In the genomic region with DNA sequence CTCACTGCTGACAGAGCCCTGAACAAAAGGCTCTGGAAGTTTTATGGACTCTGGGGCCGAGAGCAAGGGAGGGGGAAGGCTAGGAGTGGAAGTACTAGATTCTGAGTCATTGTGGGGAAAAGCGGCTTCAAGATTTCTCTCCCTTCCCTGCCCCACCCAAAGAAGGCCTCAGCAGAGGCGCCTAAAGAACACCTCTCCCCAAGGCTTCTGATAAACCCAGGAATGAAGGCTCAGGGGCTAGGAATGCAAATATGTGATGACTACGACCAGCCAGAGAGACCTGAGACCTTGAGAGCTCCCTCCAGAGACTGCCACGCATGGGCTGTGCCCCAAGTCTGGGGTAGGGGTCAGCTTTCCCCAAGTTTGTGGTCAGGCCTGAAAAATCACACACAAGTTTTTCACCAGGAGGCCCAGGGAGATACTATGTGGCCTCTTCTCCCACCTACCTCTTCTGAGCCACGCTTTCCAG, we compare ENCODE assay signal across 10 cellular contexts.
DNase-seq lines count a peak whose midpoint lies in the region; ATAC-seq and TF ChIP-seq lines count a peak whose summit lies in the region.
"Had no signal": no experiment of that assay in that cellular context is flagged by ENCODE, and none has a peak within 500 bp of the region (broad histone marks: within the 10 kb centered on the region; RNA-seq: fewer than 3 reads in every experiment).

No MANE protein-coding gene starts in this region.

- H3K4me2 ChIP-seq in fibroblast of lung (ENCODE audit: extremely low read depth, insufficient read depth, low read length) = peak overlapping the region; percentile 60
- peak overlapping the region; percentile 70 for H3K4me2 ChIP-seq in smooth muscle cell

- H3K4me3 Mint-ChIP-seq in effector memory CD8-positive, alpha-beta T cell = no peak overlapping the region

- H3K36me3 ChIP-seq in SJCRH30 (no peaks in the 10 kb centered on the region), fibroblast of lung (ENCODE audit: control insufficient read depth, insufficient read depth, low read length) (no peaks in the 10 kb centered on the region), smooth muscle cell (ENCODE audit: low read depth) (no peaks in the 10 kb centered on the region)
- H3K36me3 ChIP-seq: prostate gland had no signal

- H2AFZ ChIP-seq in fibroblast of lung (ENCODE audit: low read length) = no peak overlapping the region
- H2AFZ ChIP-seq in smooth muscle cell (ENCODE audit: low read depth) = no peak overlapping the region

- H3K9me3 ChIP-seq in SJCRH30 (replicated peaks) (no peaks in the 10 kb centered on the region), fibroblast of lung (ENCODE audit: control insufficient read depth, insufficient read depth, low read depth, low read length) (no peaks in the 10 kb centered on the region), smooth muscle cell (replicated peaks; ENCODE audit: low read depth) (no peaks in the 10 kb centered on the region)
- H3K9me3 ChIP-seq: prostate gland had no signal

- H3K27me3 ChIP-seq in SJCRH30 (no peaks in the 10 kb centered on the region), fibroblast of lung (ENCODE audit: control insufficient read depth, insufficient read depth, low read length) (no peaks in the 10 kb centered on the region), smooth muscle cell (ENCODE audit: low read depth) (no peaks in the 10 kb centered on the region)

- H3K27ac ChIP-seq in SJCRH30 (peak overlapping the region; percentile 27; the same call in 1 of the 2 replicates), fibroblast of lung (ENCODE audit: insufficient read depth, low read length) (peak overlapping the region; percentile 98), smooth muscle cell (ENCODE audit: low read depth) (peak overlapping the region; percentile 99)
- H3K27ac ChIP-seq: prostate gland had no signal

- peaks cover 18 to 26% of the 10 kb centered on the region in 2 donors for H3K4me1 Mint-ChIP-seq in effector memory CD8-positive, alpha-beta T cell (ENCODE audit: low read depth in 2 of 2)

- WGBS in smooth muscle cell (ENCODE audit: low lambda C conversion rate) = 6% methylated on average over 6 of the region's 6 CpGs

- H3K4me1 ChIP-seq in SJCRH30 (peaks cover 59% of the 10 kb centered on the region), fibroblast of lung (ENCODE audit: control insufficient read depth, extremely low read depth, insufficient read depth, low read length) (peaks cover 68% of the 10 kb centered on the region), smooth muscle cell (ENCODE audit: low read depth) (peaks cover 63% of the 10 kb centered on the region)

- DNase-seq in H4 (ENCODE audit: low spot score) = peak; percentile 86
- DNase-seq in SJCRH30 = peak; percentile 33 to 34
- DNase-seq in fibroblast of lung (ENCODE audit: low read depth in 2 of 2) = peak; percentile 91 to 99
- no peak for DNase-seq in smooth muscle cell (lab: John Stamatoyannopoulos, UW; ENCODE audit: unreplicated experiment)
- no peak for DNase-seq in stimulated activated CD4-positive, alpha-beta T cell treated with anti-CD3 and anti-CD28 coated beads, Interleukin-2, amount 100 ng/mL, for 24 hours
- DNase-seq in effector memory CD8-positive, alpha-beta T cell = no peak
- DNase-seq: NCI-H524 treated with DMSO at 0.1 percent for 48 hours, substantia nigra had no signal

- TF ChIP-seq CTCF in fibroblast of lung (conservative IDR thresholded peaks at IDR 0.05 in 1 of 2, IDR thresholded peaks at IDR 0.05 in 1 of 2; ENCODE audit: low read depth in 1 of 2, low read length in 2 of 2) (no peak), smooth muscle cell (IDR thresholded peaks at IDR 0.05; ENCODE audit: borderline replicate concordance, insufficient read depth, poor library complexity, severe bottlenecking) (no peak)

- H3K79me2 ChIP-seq in fibroblast of lung (ENCODE audit: control insufficient read depth, insufficient read depth, low read length) = peaks cover 4% of the 10 kb centered on the region
- H3K79me2 ChIP-seq in smooth muscle cell (ENCODE audit: low read depth) = no peaks in the 10 kb centered on the region

- H3K9me3 Mint-ChIP-seq in effector memory CD8-positive, alpha-beta T cell = no peaks in the 10 kb centered on the region

- no peak overlapping the region for H3K27ac Mint-ChIP-seq in effector memory CD8-positive, alpha-beta T cell

- H3K9ac ChIP-seq in fibroblast of lung (ENCODE audit: insufficient read depth, low read length) (peak overlapping the region; percentile 51), smooth muscle cell (ENCODE audit: low read depth) (peak overlapping the region; percentile 80)

- peaks cover 25% of the 10 kb centered on the region for H3K36me3 Mint-ChIP-seq in effector memory CD8-positive, alpha-beta T cell (ENCODE audit: insufficient read depth)

- no peak overlapping the region for H3K4me3 ChIP-seq in SJCRH30
- no peak overlapping the region for H3K4me3 ChIP-seq in fibroblast of lung (replicated peaks in 1 of 4; ENCODE audit: control extremely low read depth in 1 of 4, insufficient read depth in 1 of 4, low read depth in 3 of 4, low read length in 4 of 4)
- H3K4me3 ChIP-seq in smooth muscle cell = no peak overlapping the region
- H3K4me3 ChIP-seq: prostate gland had no signal

- peaks cover 70% of the 10 kb centered on the region for H3F3A ChIP-seq in smooth muscle cell (ENCODE audit: low read depth)

- ATAC-seq in effector memory CD8-positive, alpha-beta T cell (replicated peaks) = no peak
- ATAC-seq in HG02571 (IDR thresholded peaks at IDR 0.05; ENCODE audit: unreplicated experiment) = no peak

- H4K20me1 ChIP-seq in fibroblast of lung (ENCODE audit: control insufficient read depth, extremely low read depth, insufficient read depth, low read length) (no peaks in the 10 kb centered on the region), smooth muscle cell (ENCODE audit: low read depth) (no peaks in the 10 kb centered on the region)

- H3K27me3 Mint-ChIP-seq in effector memory CD8-positive, alpha-beta T cell = peaks cover 8 to 9% of the 10 kb centered on the region in 2 donors

Comparison
In these comparisons a context has a peak if more than half of its experiments do, and no peak if none do; other contexts are left out.
1. DNase-seq: peak in H4 (single experiment), SJCRH30 (2 of 2) and fibroblast of lung (2 of 2); none in smooth muscle cell (single experiment), stimulated activated CD4-positive, alpha-beta T cell treated with anti-CD3 and anti-CD28 coated beads, Interleukin-2, amount 100 ng/mL, for 24 hours (0 of 2) and effector memory CD8-positive, alpha-beta T cell (0 of 3).
2. H3K27ac ChIP-seq: peak in every context shown above with its lines; median percentile 99 in smooth muscle cell; 98 in fibroblast of lung; 27 in SJCRH30.